In the genomic region with DNA sequence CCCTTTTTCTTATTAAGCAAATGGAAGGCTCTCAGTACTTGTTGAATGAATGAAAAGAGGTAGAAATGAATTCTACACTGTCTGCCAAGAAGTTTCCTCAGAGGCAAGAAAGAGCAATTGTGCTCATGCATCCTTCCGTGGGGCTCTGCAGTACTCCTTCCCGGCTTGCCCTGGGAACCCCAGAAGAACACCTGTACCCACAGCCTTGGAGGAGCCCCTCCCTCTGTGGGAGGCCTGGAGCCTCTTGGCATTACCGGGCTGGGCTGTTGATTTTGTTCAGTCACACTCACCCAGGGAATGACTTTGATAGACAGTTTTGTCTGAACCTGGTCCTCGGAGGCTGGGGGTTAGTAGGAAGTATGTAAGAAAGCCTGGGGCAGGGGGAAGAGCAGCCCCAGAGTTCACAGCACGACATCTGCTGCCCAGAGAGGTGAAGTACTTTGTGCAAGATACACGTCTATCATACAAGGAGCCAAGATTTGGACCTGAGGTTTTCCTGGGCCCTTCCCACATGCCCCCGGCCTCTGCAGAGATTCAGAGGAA, we compare ENCODE assay signal across 8 cellular contexts.
DNase-seq lines count a peak whose midpoint lies in the region; ATAC-seq and TF ChIP-seq lines count a peak whose summit lies in the region.
"Had no signal": no experiment of that assay in that cellular context is flagged by ENCODE, and none has a peak within 500 bp of the region (broad histone marks: within the 10 kb centered on the region; RNA-seq: fewer than 3 reads in every experiment).

No MANE protein-coding gene starts in this region.

- no peak for TF ChIP-seq EP300 in stomach (IDR thresholded peaks at IDR 0.05)

- H3K4me1 Mint-ChIP-seq in activated naive CD8-positive, alpha-beta T cell treated with anti-CD3 and anti-CD28 coated beads, Interleukin-2, amount 50 U/mL, for 24 hours: peaks cover 29% of the 10 kb centered on the region

- peak overlapping the region; percentile 87 for H3K27ac Mint-ChIP-seq in activated naive CD8-positive, alpha-beta T cell treated with anti-CD3 and anti-CD28 coated beads, Interleukin-2, amount 50 U/mL, for 24 hours

- H3K9me3 Mint-ChIP-seq in activated naive CD8-positive, alpha-beta T cell treated with anti-CD3 and anti-CD28 coated beads, Interleukin-2, amount 50 U/mL, for 24 hours: no peaks in the 10 kb centered on the region

- H3K36me3 ChIP-seq in left lung (no peaks in the 10 kb centered on the region), stomach (no peaks in the 10 kb centered on the region)

- no peak for TF ChIP-seq POLR2A in stomach (IDR thresholded peaks at IDR 0.05)

- H3K36me3 Mint-ChIP-seq in activated naive CD8-positive, alpha-beta T cell treated with anti-CD3 and anti-CD28 coated beads, Interleukin-2, amount 50 U/mL, for 24 hours (ENCODE audit: low read depth): no peaks in the 10 kb centered on the region

- DNase-seq in NOMO-1 treated with dmso at 0.1 percent for 144 hours (lab: John Stamatoyannopoulos, UW; ENCODE audit: unreplicated experiment) (peak; percentile 62), left lung (no peak), stomach (no peak), 8988T (no peak)
- DNase-seq in activated naive CD8-positive, alpha-beta T cell treated with anti-CD3 and anti-CD28 coated beads, Interleukin-2, amount 50 U/mL, for 24 hours: no peak
- DNase-seq: NCI-H510A had no signal

- peaks cover 9 to 26% of the 10 kb centered on the region in 2 donors for H3K4me1 ChIP-seq in left lung
- H3K4me1 ChIP-seq in stomach: peaks cover 6 to 37% (median 11%) of the 10 kb centered on the region in 4 donors

- 42 to 51% (median 44%) methylated on average over 7 of the region's 7 CpGs for WGBS in stomach, 5 donors

- peaks cover 0 to 21% of the 10 kb centered on the region in 2 donors for H3K27me3 ChIP-seq in left lung
- H3K27me3 ChIP-seq in stomach: peaks cover 0 to 4% (median 3%) of the 10 kb centered on the region in 3 donors

- intact Hi-C loops in left lung (cut with DNase I) (no loop called here), stomach (cut with DNase I; ENCODE audit: low total_unique reads) (no loop called here)

- ATAC-seq in activated naive CD8-positive, alpha-beta T cell treated with anti-CD3 and anti-CD28 coated beads, Interleukin-2, amount 50 U/mL, for 24 hours: peak; percentile 52
- ATAC-seq in left lung (peak; percentile 20), GM21390 (IDR thresholded peaks at IDR 0.05; ENCODE audit: unreplicated experiment) (no peak), HG03521 (IDR thresholded peaks at IDR 0.05; ENCODE audit: unreplicated experiment) (no peak)

- no peaks in the 10 kb centered on the region for H3K27me3 Mint-ChIP-seq in activated naive CD8-positive, alpha-beta T cell treated with anti-CD3 and anti-CD28 coated beads, Interleukin-2, amount 50 U/mL, for 24 hours

- peak overlapping the region in 1 of 2 donors; percentile 4 for H3K4me3 ChIP-seq in left lung
- H3K4me3 ChIP-seq in stomach: peak overlapping the region; percentile 15 to 29 (median 28)

- H3K4me3 Mint-ChIP-seq in activated naive CD8-positive, alpha-beta T cell treated with anti-CD3 and anti-CD28 coated beads, Interleukin-2, amount 50 U/mL, for 24 hours: peak overlapping the region; percentile 49

- H3K9me3 ChIP-seq in left lung: no peaks in the 10 kb centered on the region
- H3K9me3 ChIP-seq in stomach: no peaks in the 10 kb centered on the region

- H3K27ac ChIP-seq in left lung: peak overlapping the region; percentile 69 to 73
- peak overlapping the region in 4 of 5 donors; percentile 59 to 83 (median 71) for H3K27ac ChIP-seq in stomach

- TF ChIP-seq CTCF in left lung (IDR thresholded peaks at IDR 0.05) (no peak), stomach (IDR thresholded peaks at IDR 0.05) (no peak)

Comparison
In these comparisons a context has a peak if more than half of its experiments do, and no peak if none do; other contexts are left out.
1. ATAC-seq: peak in activated naive CD8-positive, alpha-beta T cell treated with anti-CD3 and anti-CD28 coated beads, Interleukin-2, amount 50 U/mL, for 24 hours (single experiment) and left lung (single experiment); none in GM21390 (single experiment) and HG03521 (single experiment).